ENCODE assay signal across 9 cellular contexts in genomic region chr7:90345016-90345415, GRCh38. TPM values are rescaled to one million over a fixed set of nuclear protein-coding genes. Genes with fewer than 3 reads are reported as not detected.
DNase-seq lines count a peak whose midpoint lies in the region; ATAC-seq and TF ChIP-seq lines count a peak whose summit lies in the region.
"Had no signal": no experiment of that assay in that cellular context is flagged by ENCODE, and none has a peak within 500 bp of the region (broad histone marks: within the 10 kb centered on the region; RNA-seq: fewer than 3 reads in every experiment).

No MANE protein-coding gene starts in this region.

- no peak overlapping the region for H3K4me2 ChIP-seq in mesenchymal stem cell (ENCODE audit: low read length, poor library complexity, severe bottlenecking)

- peaks cover 43% of the 10 kb centered on the region for H3K4me1 Mint-ChIP-seq in activated naive CD4-positive, alpha-beta T cell treated with anti-CD3 and anti-CD28 coated beads, Interleukin-2, amount 50 U/mL, for 24 hours
- H3K4me1 Mint-ChIP-seq in activated naive CD8-positive, alpha-beta T cell treated with anti-CD3 and anti-CD28 coated beads, Interleukin-2, amount 50 U/mL, for 24 hours = peaks cover 38% of the 10 kb centered on the region

- no peak overlapping the region for H3K14ac ChIP-seq in mesenchymal stem cell (ENCODE audit: low read length in 2 of 2)

- H3K4me3 Mint-ChIP-seq in activated naive CD4-positive, alpha-beta T cell treated with anti-CD3 and anti-CD28 coated beads, Interleukin-2, amount 50 U/mL, for 24 hours = peak overlapping the region; percentile 97
- H3K4me3 Mint-ChIP-seq in activated naive CD8-positive, alpha-beta T cell treated with anti-CD3 and anti-CD28 coated beads, Interleukin-2, amount 50 U/mL, for 24 hours = peak overlapping the region; percentile 90

- H3K4me1 ChIP-seq in mesenchymal stem cell (ENCODE audit: control insufficient read depth, insufficient read depth, low read depth, low read length) = peaks cover 4% of the 10 kb centered on the region
- no peaks in the 10 kb centered on the region for H3K4me1 ChIP-seq in uterus

- H3K9ac ChIP-seq in mesenchymal stem cell (ENCODE audit: low read length) = peak overlapping the region; percentile 98

- peaks cover 8% of the 10 kb centered on the region for H3K36me3 Mint-ChIP-seq in activated naive CD4-positive, alpha-beta T cell treated with anti-CD3 and anti-CD28 coated beads, Interleukin-2, amount 50 U/mL, for 24 hours
- peaks cover 17% of the 10 kb centered on the region for H3K36me3 Mint-ChIP-seq in activated naive CD8-positive, alpha-beta T cell treated with anti-CD3 and anti-CD28 coated beads, Interleukin-2, amount 50 U/mL, for 24 hours (ENCODE audit: low read depth)

- H3K27me3 ChIP-seq in mesenchymal stem cell (ENCODE audit: control insufficient read depth in 1 of 2, insufficient read depth in 1 of 2, low read length in 2 of 2) = no peaks in the 10 kb centered on the region
- H3K27me3 ChIP-seq in uterus = no peaks in the 10 kb centered on the region

- H2BK120ac ChIP-seq in mesenchymal stem cell (ENCODE audit: low read depth, low read length) = no peak overlapping the region

- no peak overlapping the region for H4K8ac ChIP-seq in mesenchymal stem cell (ENCODE audit: low read length)

- no peak overlapping the region for H2BK5ac ChIP-seq in mesenchymal stem cell (ENCODE audit: low read depth, low read length, poor library complexity, severe bottlenecking)

- peaks cover 13% of the 10 kb centered on the region for H3K79me1 ChIP-seq in mesenchymal stem cell (replicated peaks; ENCODE audit: low read length, poor library complexity, severe bottlenecking)

- no peak overlapping the region for H3K23ac ChIP-seq in mesenchymal stem cell (ENCODE audit: low read length in 2 of 2)

- no peak for TF ChIP-seq POLR2A in uterus (IDR thresholded peaks at IDR 0.05)

- H3K9me3 ChIP-seq in mesenchymal stem cell (ENCODE audit: control insufficient read depth, low read length) (no peaks in the 10 kb centered on the region), uterus (no peaks in the 10 kb centered on the region)

- H3K36me3 ChIP-seq in mesenchymal stem cell (ENCODE audit: control insufficient read depth in 1 of 2, insufficient read depth in 2 of 2, low read depth in 1 of 2, low read length in 2 of 2) (no peaks in the 10 kb centered on the region), uterus (no peaks in the 10 kb centered on the region)

- TF ChIP-seq CTCF in uterus (IDR thresholded peaks at IDR 0.05) = no peak

- intact Hi-C loops in uterus (cut with DNase I; ENCODE audit: low total_unique reads) = no loop called here

- H3K4me3 ChIP-seq in mesenchymal stem cell (ENCODE audit: insufficient read depth in 1 of 2, low read depth in 1 of 2, low read length in 2 of 2) = peak overlapping the region in 1 of 2 experiments; percentile 98
- H3K4me3 ChIP-seq in uterus = no peak overlapping the region

- no peak overlapping the region for H3K18ac ChIP-seq in mesenchymal stem cell (ENCODE audit: low read depth in 1 of 2, low read length in 2 of 2)

- H2BK15ac ChIP-seq in mesenchymal stem cell (ENCODE audit: low read depth, poor library complexity, severe bottlenecking) = no peak overlapping the region

- no peak overlapping the region for H2AK5ac ChIP-seq in mesenchymal stem cell (ENCODE audit: low read length, severe bottlenecking)

- no peak overlapping the region for H2BK12ac ChIP-seq in mesenchymal stem cell (ENCODE audit: low read length in 2 of 2)

- H2AFZ ChIP-seq in mesenchymal stem cell (ENCODE audit: low read depth, low read length) = no peak overlapping the region

- H3K9me3 Mint-ChIP-seq in activated naive CD4-positive, alpha-beta T cell treated with anti-CD3 and anti-CD28 coated beads, Interleukin-2, amount 50 U/mL, for 24 hours = no peaks in the 10 kb centered on the region
- H3K9me3 Mint-ChIP-seq in activated naive CD8-positive, alpha-beta T cell treated with anti-CD3 and anti-CD28 coated beads, Interleukin-2, amount 50 U/mL, for 24 hours = peaks cover 4% of the 10 kb centered on the region

- no peak for ATAC-seq in activated naive CD8-positive, alpha-beta T cell treated with anti-CD3 and anti-CD28 coated beads, Interleukin-2, amount 50 U/mL, for 24 hours

- H3K27ac ChIP-seq in mesenchymal stem cell (ENCODE audit: low read length, poor library complexity, severe bottlenecking) = no peak overlapping the region
- peak overlapping the region; percentile 85 to 88 for H3K27ac ChIP-seq in uterus

- DNase-seq in activated naive CD4-positive, alpha-beta T cell (lab: John Stamatoyannopoulos, UW) = no peak
- DNase-seq in activated naive CD8-positive, alpha-beta T cell treated with anti-CD3 and anti-CD28 coated beads, Interleukin-2, amount 50 U/mL, for 24 hours = no peak
- DNase-seq in mesenchymal stem cell = no peak
- DNase-seq in uterus = no peak
- no peak for DNase-seq in SHP77 treated with DMSO at 0.1 percent for 48 hours (lab: John Stamatoyannopoulos, UW)
- no peak for DNase-seq in COLO829 (ENCODE audit: low spot score)
- no peak for DNase-seq in activated CD4-positive, CD25-positive, alpha-beta regulatory T cell (lab: John Stamatoyannopoulos, UW)

- peak overlapping the region; percentile 97 for H3K27ac Mint-ChIP-seq in activated naive CD4-positive, alpha-beta T cell treated with anti-CD3 and anti-CD28 coated beads, Interleukin-2, amount 50 U/mL, for 24 hours
- H3K27ac Mint-ChIP-seq in activated naive CD8-positive, alpha-beta T cell treated with anti-CD3 and anti-CD28 coated beads, Interleukin-2, amount 50 U/mL, for 24 hours = peak overlapping the region; percentile 96

- no peak overlapping the region for H3K4ac ChIP-seq in mesenchymal stem cell (ENCODE audit: low read depth in 1 of 2, low read length in 2 of 2)

- H3K27me3 Mint-ChIP-seq in activated naive CD4-positive, alpha-beta T cell treated with anti-CD3 and anti-CD28 coated beads, Interleukin-2, amount 50 U/mL, for 24 hours = no peaks in the 10 kb centered on the region
- H3K27me3 Mint-ChIP-seq in activated naive CD8-positive, alpha-beta T cell treated with anti-CD3 and anti-CD28 coated beads, Interleukin-2, amount 50 U/mL, for 24 hours = peaks cover 1% of the 10 kb centered on the region

- H4K91ac ChIP-seq in mesenchymal stem cell (ENCODE audit: low read length) = no peak overlapping the region

RNA-seq across cellular contexts. Expression of gene GTPBP10, which starts 1.5 kb away (rescaled TPM):
- 15.6 TPM for polyA plus RNA-seq in mesenchymal stem cell (2013, experiment 1 of 2)
- polyA plus RNA-seq in mesenchymal stem cell (2013, experiment 2 of 2) = 15.6 TPM
- total RNA-seq in uterus = 10 to 100 TPM; 11.2 to 35.2 (median 19.0) TPM

RNA-seq across cellular contexts. Expression of gene FAM237B, which starts 23.9 kb away (rescaled TPM):
- not detected for polyA plus RNA-seq in mesenchymal stem cell (2013, experiment 1 of 2)
- polyA plus RNA-seq in mesenchymal stem cell (2013, experiment 2 of 2) = not detected
- total RNA-seq in uterus = not detected
- total RNA-seq: cardiac septum had no signal

RNA-seq across cellular contexts. Expression of gene CLDN12, which starts 58.2 kb away (rescaled TPM):
- 22.9 TPM for polyA plus RNA-seq in mesenchymal stem cell (2013, experiment 1 of 2)
- 24.2 TPM for polyA plus RNA-seq in mesenchymal stem cell (2013, experiment 2 of 2)
- total RNA-seq in uterus = 10 to 100 TPM in 3 of 4 donors, 1 to 10 TPM in 1; 7.4 to 39.5 (median 23.5) TPM
